Comparison of ENCODE assay signal across 25 cellular contexts in genomic region chr5:88060194-88060593, GRCh38.
"Had no signal": no experiment of that assay in that cellular context is flagged by ENCODE, and none has a peak within 500 bp of the region (broad histone marks: within the 10 kb centered on the region; RNA-seq: fewer than 3 reads in every experiment).

No MANE protein-coding gene starts in this region.

- ATAC-seq: esophagus mucosa; left colon; left ventricle myocardium superior; natural killer cell; psoas muscle; right cardiac atrium; stimulated activated memory B cell treated with anti-CD40 and anti-IgM and Interleukin-4, amounts not matched to agents 10 μg/mL and 1 μg/mL and 100 μg/mL, for 72 hours; stimulated activated naive CD8-positive, alpha-beta T cell treated with anti-CD3 and anti-CD28 coated beads, Interleukin-15, Interleukin-2, amounts not matched to agents 100 U/mL and 50 U/mL, for 24 hours had no signal

- H3K27ac ChIP-seq: epithelial cell of prostate, ovary, psoas muscle, skin epidermis, spleen, testis, tibial artery had no signal

- H3K36me3 ChIP-seq: ovary, spleen, tibial artery had no signal

- H3K4me3 ChIP-seq: lung, ovary, psoas muscle, skin epidermis, spleen, testis, tibial artery had no signal

- H3K27me3 ChIP-seq: ovary, spleen, testis, tibial artery had no signal

- H3K4me1 ChIP-seq: psoas muscle, spleen, testis, tibial artery had no signal

- H3K9me3 ChIP-seq: ovary, testis had no signal

- DNase-seq: effector CD8-positive, alpha-beta T cell; endodermal cell; hypothalamus; immature natural killer cell; islet precursor cell; kidney glomerular epithelial cell; left colon; left ventricle myocardium superior; natural killer cell; occipital lobe; ovary; posterior cingulate gyrus; psoas muscle; right cardiac atrium; spleen; stimulated activated CD4-positive, alpha-beta T cell treated with anti-CD3 and anti-CD28 coated beads, Interleukin-4, amount 100 ng/mL, for 4 hours; stimulated activated naive CD8-positive, alpha-beta T cell treated with anti-CD3 and anti-CD28 coated beads, Interleukin-15, Interleukin-2, amounts not matched to agents 100 U/mL and 50 U/mL, for 24 hours; substantia nigra; testis; tibial artery had no signal
